In genomic region chr16:50065624-50066481, GRCh38 we compare ENCODE assay signal across 8 cellular contexts. TPM values are rescaled to one million over a fixed set of nuclear protein-coding genes. Genes with fewer than 3 reads are reported as not detected.
DNase-seq lines count a peak whose midpoint lies in the region; ATAC-seq and TF ChIP-seq lines count a peak whose summit lies in the region.

A gene with protein sequence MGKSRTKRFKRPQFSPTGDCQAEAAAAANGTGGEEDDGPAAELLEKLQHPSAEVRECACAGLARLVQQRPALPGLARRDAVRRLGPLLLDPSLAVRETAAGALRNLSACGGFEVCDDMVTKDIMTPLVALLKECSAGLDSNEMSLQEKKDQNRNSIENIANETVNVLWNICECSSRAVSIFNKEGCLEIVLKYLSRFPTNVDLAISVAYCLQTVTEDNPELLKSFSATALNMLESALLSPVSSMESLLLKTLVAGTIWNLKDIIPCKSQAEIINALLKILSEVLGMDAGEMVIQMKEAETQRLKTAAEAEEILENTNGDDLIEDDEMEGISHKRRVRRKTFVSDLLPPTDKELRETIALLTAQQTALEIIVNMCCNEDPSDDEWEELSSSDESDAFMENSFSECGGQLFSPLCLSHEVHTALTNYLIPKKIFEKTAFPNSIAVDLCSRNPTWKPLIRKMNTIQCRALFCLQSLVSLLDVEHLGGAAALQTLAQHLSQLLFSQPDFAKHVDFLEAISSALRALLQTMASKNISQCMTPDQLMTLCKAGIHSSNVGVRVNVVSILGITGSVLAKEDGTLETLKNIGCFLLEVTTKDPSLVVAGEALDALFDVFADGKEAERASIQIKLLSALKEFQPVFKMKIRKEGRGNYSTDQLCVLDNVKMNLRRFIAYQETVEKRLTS (plus strand): TSS chr16:50065970. CDS start chr16:50066132, 162 bp downstream.

- DNase-seq in NCI-H1417 treated with DMSO at 0.1 percent for 48 hours (lab: John Stamatoyannopoulos, UW) (peak; percentile 55), SW480 (ENCODE audit: low spot score) (peak; percentile 89), heart left ventricle (peak; percentile 91 to 97 (median 94)), pons (ENCODE audit: low spot score) (peak; percentile 89), transverse colon (peak; percentile 96)
- DNase-seq in activated naive CD8-positive, alpha-beta T cell treated with anti-CD3 and anti-CD28 coated beads, Interleukin-2, amount 50 U/mL, for 24 hours, result peak; percentile 97

- TF ChIP-seq CTCF in GM12875 (IDR thresholded peaks at IDR 0.05; ENCODE audit: borderline replicate concordance, insufficient read depth, low read depth, low read length), result no peak
- peak in 1 of 12 donors; percentile 22 for TF ChIP-seq CTCF in heart left ventricle (IDR thresholded peaks at IDR 0.05)
- TF ChIP-seq CTCF in transverse colon (IDR thresholded peaks at IDR 0.05), result peak in 1 of 5 experiments; percentile 30

- TF ChIP-seq POLR2A in heart left ventricle (IDR thresholded peaks at IDR 0.05), result peak in 1 of 2 donors; percentile 49
- TF ChIP-seq POLR2A in transverse colon (IDR thresholded peaks at IDR 0.05), result peak; percentile 51

- H3K27ac ChIP-seq in heart left ventricle (peak within 1 kb of the TSS; percentile 81 to 100 (median 98)), transverse colon (peak within 1 kb of the TSS; percentile 92 to 100 (median 98))

- no peaks in the 10 kb centered on the region for H3K9me3 Mint-ChIP-seq in activated naive CD8-positive, alpha-beta T cell treated with anti-CD3 and anti-CD28 coated beads, Interleukin-2, amount 50 U/mL, for 24 hours

- intact Hi-C loops in heart left ventricle (cut with DNase I), result loop anchor here in 9 of 10 donors (1.0 to 10.0 kb wide), 10 partner anchors 39 to 146 kb away; partner anchors contain the start of genes TENT4B (in 8 of the 9) and CNEP1R1 (in 3 of the 9)
- intact Hi-C loops in transverse colon (cut with DNase I; ENCODE audit: low total_unique reads), result no loop called here

- H3K4me1 ChIP-seq in heart left ventricle (peaks cover 0 to 32% (median 22%) of the 10 kb centered on the region in 12 donors), transverse colon (peaks cover 13 to 21% (median 16%) of the 10 kb centered on the region in 4 donors)

- H3K4me3 Mint-ChIP-seq in activated naive CD8-positive, alpha-beta T cell treated with anti-CD3 and anti-CD28 coated beads, Interleukin-2, amount 50 U/mL, for 24 hours, result peak within 1 kb of the TSS; percentile 96

- peaks cover 23% of the 10 kb centered on the region for H3K36me3 Mint-ChIP-seq in activated naive CD8-positive, alpha-beta T cell treated with anti-CD3 and anti-CD28 coated beads, Interleukin-2, amount 50 U/mL, for 24 hours (ENCODE audit: low read depth)

- H3K4me3 ChIP-seq in GM12875 (ENCODE audit: low read depth, low read length) (peak within 1 kb of the TSS; percentile 85), heart left ventricle (peak within 1 kb of the TSS; percentile 70 to 100 (median 91)), transverse colon (peak within 1 kb of the TSS; percentile 53 to 99 (median 93))

- WGBS in heart left ventricle, 4 donors, result 3 to 8% (median 3%) methylated on average over 30 to 91 of the region's 91 CpGs
- WGBS in transverse colon (ENCODE audit: low coverage in 1 of 2), 2 donors, result 3% methylated on average over 83 of the region's 91 CpGs; no CpG with 5 or more reads in 1 of the 2 donors

- no peaks in the 10 kb centered on the region for H3K9me3 ChIP-seq in heart left ventricle
- H3K9me3 ChIP-seq in transverse colon, result no peaks in the 10 kb centered on the region

- TF ChIP-seq EP300 in transverse colon (IDR thresholded peaks at IDR 0.05; ENCODE audit: low read depth), result no peak

- H3K27me3 ChIP-seq in heart left ventricle (no peaks in the 10 kb centered on the region), transverse colon (no peaks in the 10 kb centered on the region)

- in situ Hi-C loops in transverse colon (cut with MboI; ENCODE audit: low pct_ligation_motif_present in 1 of 4, low pct_unique_long_range_greater_than_20kb in 1 of 4, low sequenced_read_pairs in 3 of 4), result loop anchor here in 1 of 4 donors (25.0 kb wide), 1 partner anchor 104 kb away; no protein-coding TSS in a partner anchor

- peaks cover 34% of the 10 kb centered on the region for H3K4me1 Mint-ChIP-seq in activated naive CD8-positive, alpha-beta T cell treated with anti-CD3 and anti-CD28 coated beads, Interleukin-2, amount 50 U/mL, for 24 hours

- no peaks in the 10 kb centered on the region for H3K27me3 Mint-ChIP-seq in activated naive CD8-positive, alpha-beta T cell treated with anti-CD3 and anti-CD28 coated beads, Interleukin-2, amount 50 U/mL, for 24 hours

- peaks cover 0 to 22% (median 19%) of the 10 kb centered on the region in 9 donors for H3K36me3 ChIP-seq in heart left ventricle
- no peaks in the 10 kb centered on the region for H3K36me3 ChIP-seq in transverse colon

- peak within 1 kb of the TSS; percentile 90 for H3K27ac Mint-ChIP-seq in activated naive CD8-positive, alpha-beta T cell treated with anti-CD3 and anti-CD28 coated beads, Interleukin-2, amount 50 U/mL, for 24 hours

- ATAC-seq in HG02763 (IDR thresholded peaks at IDR 0.05; ENCODE audit: unreplicated experiment) (peak; percentile 78), heart left ventricle (peak; percentile 95 to 98 (median 96))
- peak; percentile 86 for ATAC-seq in activated naive CD8-positive, alpha-beta T cell treated with anti-CD3 and anti-CD28 coated beads, Interleukin-2, amount 50 U/mL, for 24 hours

RNA-seq across cellular contexts. Expression of the gene that starts here (rescaled TPM):
- 10 to 100 TPM in 8 of 9 donors, 1 to 10 TPM in 1; 9.5 to 21.2 (median 11.9) TPM for total RNA-seq in heart left ventricle
- 1 to 10 TPM; 2.4 to 7.1 TPM for polyA plus RNA-seq in heart left ventricle
- 10 to 100 TPM; 17.6 to 42.2 (median 25.8) TPM for total RNA-seq in transverse colon

Comparison
In these comparisons a context has a peak if more than half of its experiments do, and no peak if none do; other contexts are left out.
1. Peak in every context shown above with its lines: DNase-seq, ATAC-seq, H3K4me3 ChIP-seq and H3K27ac ChIP-seq.